In genomic region chr6:111725446-111726112, GRCh38 we compare ENCODE assay signal across 14 cellular contexts.
DNase-seq lines count a peak whose midpoint lies in the region; ATAC-seq and TF ChIP-seq lines count a peak whose summit lies in the region.
"Had no signal": no experiment of that assay in that cellular context is flagged by ENCODE, and none has a peak within 500 bp of the region (broad histone marks: within the 10 kb centered on the region; RNA-seq: fewer than 3 reads in every experiment).

No MANE protein-coding gene starts in this region.

- H3K9ac ChIP-seq in PC-3 (ENCODE audit: low read length), result no peak overlapping the region

- no peaks in the 10 kb centered on the region for H3K79me2 ChIP-seq in PC-3 (ENCODE audit: low read length)

- H3K9me3 ChIP-seq in PC-3 (ENCODE audit: low read length), result no peaks in the 10 kb centered on the region
- H3K9me3 ChIP-seq: lower lobe of right lung, upper lobe of right lung had no signal

- H3K27me3 ChIP-seq in PC-3 (ENCODE audit: low read length), result no peaks in the 10 kb centered on the region
- H3K27me3 ChIP-seq: upper lobe of right lung had no signal

- no peaks in the 10 kb centered on the region for H4K20me1 ChIP-seq in PC-3 (ENCODE audit: low read length)

- H2AFZ ChIP-seq in PC-3 (ENCODE audit: low read length), result no peak overlapping the region

- no peak overlapping the region for H3K27ac ChIP-seq in PC-3 (ENCODE audit: low read length)
- H3K27ac ChIP-seq: lower lobe of right lung, upper lobe of right lung had no signal

- no peaks in the 10 kb centered on the region for H3K27me3 Mint-ChIP-seq in brain

- H3K36me3 ChIP-seq in PC-3 (ENCODE audit: low read depth, low read length), result no peaks in the 10 kb centered on the region
- H3K36me3 ChIP-seq: lower lobe of right lung, upper lobe of right lung had no signal

- H3K9me2 ChIP-seq in PC-3 (replicated peaks; ENCODE audit: low read length), result no peaks in the 10 kb centered on the region

- peaks cover 89% of the 10 kb centered on the region for H3K4me1 Mint-ChIP-seq in brain

- intact Hi-C loops in PC-3 (cut with micrococcal nuclease), result no loop called here

- peaks cover 0 to 4% (median 0%) of the 10 kb centered on the region in 5 experiments for H3K9me3 Mint-ChIP-seq in brain

- POLR2A ChIA-PET in PC-3 (lab: Charles Lee; ENCODE audit: unreplicated experiment), result no interaction called here

- H3K4me2 ChIP-seq in PC-3 (ENCODE audit: low read length), result no peak overlapping the region

- no TSS peak for BruUV-seq in PC-3 (replicated peaks; lab: Mats Ljungman, UMichigan)

- H3F3A ChIP-seq in PC-3 (ENCODE audit: low read length, unreplicated experiment), result no peaks in the 10 kb centered on the region

- CTCF ChIA-PET in PC-3 (lab: Charles Lee), result no interaction called here

- peaks cover 47% of the 10 kb centered on the region for H3K36me3 Mint-ChIP-seq in brain

- no peak for ATAC-seq in PC-3
- ATAC-seq in GM19351 (IDR thresholded peaks at IDR 0.05; ENCODE audit: unreplicated experiment), result no peak
- ATAC-seq in HG02798 (IDR thresholded peaks at IDR 0.05; ENCODE audit: poor library complexity, unreplicated experiment), result no peak
- ATAC-seq in HG02981 (IDR thresholded peaks at IDR 0.05; ENCODE audit: unreplicated experiment), result no peak
- ATAC-seq: upper lobe of right lung had no signal

- H3K27ac Mint-ChIP-seq in brain, result peak overlapping the region in 3 of 5 experiments; percentile 83 to 93 (median 90)

- H3K4me3 Mint-ChIP-seq in brain, result peak overlapping the region in 2 of 5 experiments; percentile 45 to 46

- no peaks in the 10 kb centered on the region for H3K4me1 ChIP-seq in PC-3 (ENCODE audit: insufficient read depth, low read length)

- no peak overlapping the region for H3K4me3 ChIP-seq in AG10803 (ENCODE audit: low read length)
- no peak overlapping the region for H3K4me3 ChIP-seq in PC-3 (ENCODE audit: low read length)
- H3K4me3 ChIP-seq: lower lobe of right lung, upper lobe of right lung had no signal

- TF ChIP-seq CTCF in AG10803 (conservative IDR thresholded peaks at IDR 0.05; ENCODE audit: low read length) (no peak), brain (conservative IDR thresholded peaks at IDR 0.05) (no peak), PC-3 (conservative IDR thresholded peaks at IDR 0.05; ENCODE audit: low read depth, low read length) (no peak)

- peak; percentile 88 for DNase-seq in AG10803 (ENCODE audit: low read depth)
- DNase-seq in GM04504 (ENCODE audit: low read depth), result peak; percentile 38
- DNase-seq in midbrain (lab: John Stamatoyannopoulos, UW), result peak; percentile 43
- DNase-seq in PC-3, result no peak
- DNase-seq: dermis blood vessel endothelial cell, HCEC 1CT, KG1, lower lobe of right lung, retina, upper lobe of right lung had no signal
